In the genomic region with DNA sequence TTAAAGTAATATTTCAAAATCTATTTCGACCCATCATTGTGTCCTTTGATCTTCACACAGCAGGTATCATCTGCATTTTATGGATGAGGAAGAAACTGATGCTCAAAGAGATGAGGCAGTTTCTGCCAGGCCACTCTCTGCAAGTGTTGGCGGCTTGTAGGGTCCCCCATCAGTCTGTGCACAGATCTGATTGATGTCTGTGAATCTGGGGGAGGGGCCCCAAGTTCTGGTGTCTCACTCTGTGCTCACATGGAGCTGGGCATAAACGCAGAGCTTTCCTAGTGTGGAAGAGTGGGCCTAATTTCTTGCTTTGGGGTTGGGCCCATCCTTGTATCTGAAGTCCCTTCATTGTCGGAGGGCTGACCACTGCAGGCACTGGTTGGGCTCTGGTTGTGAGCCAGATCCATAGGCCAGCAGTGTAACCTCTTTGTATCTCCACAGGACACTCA, we compare ENCODE assay signal across 8 cellular contexts. TPM values are rescaled to one million over a fixed set of nuclear protein-coding genes. Genes with fewer than 3 reads are reported as not detected.
A peak's percentile ranks its signal among the peaks of the same experiment; 100 is the strongest.
DNase-seq lines count a peak whose midpoint lies in the region; ATAC-seq and TF ChIP-seq lines count a peak whose summit lies in the region.

No MANE protein-coding gene starts in this region.

- intact Hi-C loops in lower lobe of right lung (cut with DNase I) = no loop called here

- CTCF ChIA-PET in HEK293T (lab: Yijun Ruan, JAX) = no interaction called here

- peak overlapping the region; percentile 89 to 93 (median 92) for H3K4me3 Mint-ChIP-seq in brain

- no peaks in the 10 kb centered on the region for H3K27me3 Mint-ChIP-seq in brain

- H3K27ac ChIP-seq in ACC112 (ENCODE audit: low read depth, low read length) = peak overlapping the region; percentile 36
- H3K27ac ChIP-seq in lower lobe of right lung = no peak overlapping the region

- DNase-seq in HEK293T (ENCODE audit: extremely low spot score) = no peak
- DNase-seq in lower lobe of right lung = peak; percentile 21
- no peak for DNase-seq in medulla oblongata (ENCODE audit: extremely low spot score)
- no peak for DNase-seq in HK-2 (ENCODE audit: unreplicated experiment)
- no peak for DNase-seq in cerebellar nuclear complex (lab: John Stamatoyannopoulos, UW)

- H3K27me3 ChIP-seq in ACC112 (ENCODE audit: insufficient read depth, low read length) = no peaks in the 10 kb centered on the region
- H3K27me3 ChIP-seq in lower lobe of right lung (ENCODE audit: low read depth) = no peaks in the 10 kb centered on the region

- POLR2A ChIA-PET in HEK293T (lab: Yijun Ruan, JAX) = interaction anchor here (1.8 to 5.0 kb wide), 3 partner anchors 8 to 39 kb away, joined by 7 to 51 read pairs (median 22); a partner anchor contains a TSS

- H2AFZ ChIP-seq in ACC112 (ENCODE audit: low read length, unreplicated experiment) = no peak overlapping the region

- ATAC-seq in lower lobe of right lung = no peak
- no peak for ATAC-seq in HG03354 (IDR thresholded peaks at IDR 0.05; ENCODE audit: poor library complexity, severe bottlenecking, unreplicated experiment)

- H3K9me3 Mint-ChIP-seq in brain = no peaks in the 10 kb centered on the region

- peak overlapping the region; percentile 56 to 96 (median 72) for H3K27ac Mint-ChIP-seq in brain

- H3K4me1 ChIP-seq in ACC112 (ENCODE audit: control insufficient read depth, insufficient read depth, low read length, unreplicated experiment) (peaks cover 15% of the 10 kb centered on the region), lower lobe of right lung (peaks cover 39% of the 10 kb centered on the region)

- H3K79me2 ChIP-seq in ACC112 (ENCODE audit: control insufficient read depth, insufficient read depth, low read length, unreplicated experiment) = peaks cover 63% of the 10 kb centered on the region

- peaks cover 25% of the 10 kb centered on the region for H3K4me1 Mint-ChIP-seq in brain

- peaks cover 37% of the 10 kb centered on the region for H3K36me3 Mint-ChIP-seq in brain

- TF ChIP-seq CTCF in brain (conservative IDR thresholded peaks at IDR 0.05) (no peak), lower lobe of right lung (IDR thresholded peaks at IDR 0.05) (no peak)

- H3K4me3 ChIP-seq in ACC112 (ENCODE audit: low read depth, low read length) (peak overlapping the region; percentile 98), lower lobe of right lung (peak overlapping the region; percentile 79)

- H3K9me3 ChIP-seq in lower lobe of right lung = no peaks in the 10 kb centered on the region

- H3K36me3 ChIP-seq in ACC112 (ENCODE audit: insufficient read depth, low read length) (peaks cover 4% of the 10 kb centered on the region; the same call in 1 of the 2 replicates), lower lobe of right lung (peaks cover 53% of the 10 kb centered on the region)

TF ChIP-seq in HEK293T, 16 proteins besides CTCF, POLR2A, EP300 and RAD21:
- TF ChIP-seq NFRKB (IDR thresholded peaks at IDR 0.05) (no peak), TARDBP (IDR thresholded peaks at IDR 0.05) (no peak), FOXM1 (IDR thresholded peaks at IDR 0.05; ENCODE audit: borderline replicate concordance) (no peak), SUZ12 (IDR thresholded peaks at IDR 0.05) (no peak), FOXK2 (IDR thresholded peaks at IDR 0.05) (no peak), HDGF (IDR thresholded peaks at IDR 0.05; ENCODE audit: borderline replicate concordance) (peak; percentile 61; the same call in 1 of the 2 replicates), LEF1 (IDR thresholded peaks at IDR 0.05; ENCODE audit: borderline replicate concordance) (no peak), ZNF384 (IDR thresholded peaks at IDR 0.05) (no peak)

RNA-seq across cellular contexts. Expression of a gene that starts 1.6 kb away (rescaled TPM):
- polyA plus RNA-seq in brain (ENCODE audit: insufficient read depth, low read depth, low replicate concordance) = 31.3 TPM
- total RNA-seq in lower lobe of right lung = 70.4 TPM

RNA-seq across cellular contexts. Expression of a gene that starts 2.7 kb away (rescaled TPM):
- 197 TPM for polyA plus RNA-seq in brain (ENCODE audit: insufficient read depth, low read depth, low replicate concordance)
- 58.3 TPM for total RNA-seq in lower lobe of right lung

RNA-seq across cellular contexts. Expression of a gene that starts 13.0 kb away (rescaled TPM):
- polyA plus RNA-seq in brain (ENCODE audit: insufficient read depth, low read depth, low replicate concordance) = 33.7 TPM
- total RNA-seq in lower lobe of right lung = 77.2 TPM

RNA-seq across cellular contexts. Expression of a gene that starts 32.3 kb away (rescaled TPM):
- polyA plus RNA-seq in brain (ENCODE audit: insufficient read depth, low read depth, low replicate concordance) = 1.6 TPM
- total RNA-seq in lower lobe of right lung = 0.77 TPM

RNA-seq across cellular contexts. Expression of a gene that starts 38.6 kb away (rescaled TPM):
- polyA plus RNA-seq in brain (ENCODE audit: insufficient read depth, low read depth, low replicate concordance) = 18.9 TPM
- 29.5 TPM for total RNA-seq in lower lobe of right lung
